In genomic region chr9:105062222-105062850, GRCh38 we compare ENCODE assay signal across 18 cellular contexts.
DNase-seq lines count a peak whose midpoint lies in the region; ATAC-seq and TF ChIP-seq lines count a peak whose summit lies in the region.
"Had no signal": no experiment of that assay in that cellular context is flagged by ENCODE, and none has a peak within 500 bp of the region (broad histone marks: within the 10 kb centered on the region; RNA-seq: fewer than 3 reads in every experiment).

No MANE protein-coding gene starts in this region.

- no peak overlapping the region for H3K4me2 ChIP-seq in SK-N-SH

- H3K9ac ChIP-seq in SK-N-SH: no peak overlapping the region

- H3K4me1 ChIP-seq in testis (peaks cover 31% of the 10 kb centered on the region), SK-N-SH (ENCODE audit: control insufficient read depth in 1 of 2, insufficient read depth in 2 of 2, low read depth in 1 of 2, low read length in 1 of 2) (peaks cover 14 to 15% of the 10 kb centered on the region in 2 experiments; a peak in 3 of 4 replicates)

- no peak for TF ChIP-seq EP300 in SK-N-SH (IDR thresholded peaks at IDR 0.05; ENCODE audit: borderline replicate concordance in 1 of 2, low read depth in 1 of 2, low read length in 1 of 2)

- CTCF ChIA-PET in SK-N-SH (lab: Yijun Ruan, JAX): interaction anchor here (2.7 to 3.0 kb wide), 2 partner anchors 10 to 15 kb away, joined by 9 to 10 read pairs; no protein-coding TSS in a partner anchor

- H3K9me3 ChIP-seq in testis (no peaks in the 10 kb centered on the region), SK-N-SH (no peaks in the 10 kb centered on the region)
- H3K9me3 ChIP-seq: colonic mucosa had no signal

- H3K36me3 Mint-ChIP-seq in glutamatergic neuron (ENCODE audit: unreplicated experiment): peaks cover 8% of the 10 kb centered on the region
- H3K36me3 Mint-ChIP-seq: type B pancreatic cell had no signal

- peak overlapping the region; percentile 77 for H3K27ac Mint-ChIP-seq in glutamatergic neuron (ENCODE audit: unreplicated experiment)
- H3K27ac Mint-ChIP-seq: T-helper 17 cell, type B pancreatic cell had no signal

- H3K4me3 Mint-ChIP-seq in glutamatergic neuron (ENCODE audit: unreplicated experiment): peak overlapping the region; percentile 65
- H3K4me3 Mint-ChIP-seq: T-helper 17 cell, type B pancreatic cell had no signal

- 81 to 83% methylated on average over 7 of the region's 7 CpGs for WGBS in testis, 2 donors
- 93% methylated on average over 6 of the region's 7 CpGs for WGBS in SK-N-SH (ENCODE audit: low lambda C conversion rate)

- POLR2A ChIA-PET in SK-N-SH (lab: Yijun Ruan, JAX): no interaction called here

- H3K27me3 ChIP-seq in testis: no peaks in the 10 kb centered on the region
- H3K27me3 ChIP-seq in SK-N-SH (ENCODE audit: insufficient read depth): no peaks in the 10 kb centered on the region
- H3K27me3 ChIP-seq: colonic mucosa had no signal

- no peaks in the 10 kb centered on the region for H3K9me2 ChIP-seq in SK-N-SH

- TF ChIP-seq POLR2A in testis (IDR thresholded peaks at IDR 0.05): no peak

- no peaks in the 10 kb centered on the region for H4K20me1 ChIP-seq in SK-N-SH (ENCODE audit: insufficient read depth)

- no peak overlapping the region for H2AFZ ChIP-seq in SK-N-SH (ENCODE audit: low read depth)

- H3K79me2 ChIP-seq in SK-N-SH (ENCODE audit: insufficient read depth): no peaks in the 10 kb centered on the region

- DNase-seq in NCI-H748 (lab: John Stamatoyannopoulos, UW; ENCODE audit: unreplicated experiment) (peak; percentile 20), NCI-H748 treated with DMSO at 0.1 percent for 48 hours (lab: John Stamatoyannopoulos, UW) (no peak), NCI-H510A treated with DMSO at 0.1 percent for 48 hours (lab: John Stamatoyannopoulos, UW) (peak; percentile 52), glutamatergic neuron (peak; percentile 68), testis (peak; percentile 27), SK-N-SH (no peak)
- DNase-seq: activated CD4-positive, CD25-positive, alpha-beta regulatory T cell; activated effector memory CD4-positive, alpha-beta T cell treated with Interleukin-2 at 50 U/mL for 16 hours; colonic mucosa; erythroblast; islet precursor cell; midbrain; NCI-H1436; T-helper 17 cell had no signal

- ATAC-seq in HG02840 (IDR thresholded peaks at IDR 0.05; ENCODE audit: low FRiP score, unreplicated experiment): no peak
- ATAC-seq in GM19351 (IDR thresholded peaks at IDR 0.05; ENCODE audit: unreplicated experiment): no peak
- ATAC-seq: Right ventricle myocardium inferior, T-helper 17 cell had no signal

- peaks cover 9% of the 10 kb centered on the region for H3F3A ChIP-seq in SK-N-SH (replicated peaks; ENCODE audit: insufficient read depth)

- H3K36me3 ChIP-seq in testis (ENCODE audit: low read depth, missing control alignments) (no peaks in the 10 kb centered on the region), SK-N-SH (replicated peaks in 1 of 2; ENCODE audit: control insufficient read depth in 1 of 2, insufficient read depth in 2 of 2, low read length in 1 of 2) (no peaks in the 10 kb centered on the region)
- H3K36me3 ChIP-seq: colonic mucosa had no signal

- H3K4me3 ChIP-seq in testis (no peak overlapping the region), SK-N-SH (ENCODE audit: low read depth in 2 of 2, low read length in 1 of 2) (no peak overlapping the region)
- H3K4me3 ChIP-seq: colonic mucosa had no signal

- TF ChIP-seq RAD21 in SK-N-SH (IDR thresholded peaks at IDR 0.05; ENCODE audit: low read length): no peak

- TF ChIP-seq CTCF in glutamatergic neuron (IDR thresholded peaks at IDR 0.05; ENCODE audit: partially characterized antibody, unreplicated experiment): no peak
- no peak for TF ChIP-seq CTCF in testis (IDR thresholded peaks at IDR 0.05)
- no peak for TF ChIP-seq CTCF in SK-N-SH (IDR thresholded peaks at IDR 0.05)

- H3K27ac ChIP-seq in testis (no peak overlapping the region), SK-N-SH (ENCODE audit: low read depth in 2 of 2, low read length in 1 of 2) (no peak overlapping the region)
- H3K27ac ChIP-seq: colonic mucosa had no signal

- peaks cover 30% of the 10 kb centered on the region for H3K27me3 Mint-ChIP-seq in glutamatergic neuron (ENCODE audit: unreplicated experiment)
- H3K27me3 Mint-ChIP-seq: type B pancreatic cell had no signal

- peaks cover 36% of the 10 kb centered on the region for H3K4me1 Mint-ChIP-seq in glutamatergic neuron (ENCODE audit: low read depth, unreplicated experiment)

- intact Hi-C loops in testis (cut with DNase I; ENCODE audit: low total_unique reads): loop anchor here (10.0 kb wide), 1 partner anchor 68 kb away; no protein-coding TSS in a partner anchor

- peaks cover 33% of the 10 kb centered on the region for H3K9me3 Mint-ChIP-seq in glutamatergic neuron (ENCODE audit: unreplicated experiment)

TF ChIP-seq in SK-N-SH, 30 proteins besides CTCF, POLR2A, EP300 and RAD21:
- TF ChIP-seq USF2 (IDR thresholded peaks at IDR 0.05; ENCODE audit: borderline replicate concordance, low read depth, low read length) (no peak), PBX3 (IDR thresholded peaks at IDR 0.05) (no peak), GATA2 (CRISPR knock-in tag; IDR thresholded peaks at IDR 0.05) (no peak), RFX5 (IDR thresholded peaks at IDR 0.05; ENCODE audit: low read length) (no peak), TAF1 (IDR thresholded peaks at IDR 0.05; ENCODE audit: borderline replicate concordance, low read depth, low read length) (no peak), RXRA (IDR thresholded peaks at IDR 0.05; ENCODE audit: borderline replicate concordance, low read depth) (no peak), SIN3A (IDR thresholded peaks at IDR 0.05; ENCODE audit: borderline replicate concordance, low read depth, low read length) (no peak), NRF1 (IDR thresholded peaks at IDR 0.05; ENCODE audit: low read depth, low read length) (no peak), YY1 (IDR thresholded peaks at IDR 0.05; ENCODE audit: low read depth) (no peak), FOSL2 (IDR thresholded peaks at IDR 0.05; ENCODE audit: borderline replicate concordance, low read depth) (no peak), GABPA (IDR thresholded peaks at IDR 0.05; ENCODE audit: low read depth) (no peak)

Comparison
In these comparisons a context has a peak if more than half of its experiments do, and no peak if none do; other contexts are left out.
1. DNase-seq: peak in NCI-H748 (single experiment), NCI-H510A treated with DMSO at 0.1 percent for 48 hours (single experiment), glutamatergic neuron (single experiment) and testis (single experiment); none in NCI-H748 treated with DMSO at 0.1 percent for 48 hours (single experiment) and SK-N-SH (single experiment).